ENCODE assay signal across 1 cellular context in genomic region chr19:12799723-12800343, GRCh38.
TF ChIP-seq lines count a peak whose summit lies in the region.

No MANE protein-coding gene starts in this region.

TF ChIP-seq in HepG2, 621 proteins besides CTCF, POLR2A, EP300 and RAD21:
- no peak for TF ChIP-seq DMTF1 (CRISPR knock-in tag; IDR thresholded peaks at IDR 0.05)
- TF ChIP-seq MIER3 (CRISPR knock-in tag; IDR thresholded peaks at IDR 0.05; ENCODE audit: borderline replicate concordance) = no peak
- no peak for TF ChIP-seq SAFB2 (CRISPR knock-in tag; IDR thresholded peaks at IDR 0.05; ENCODE audit: borderline replicate concordance, low read depth)
- no peak for TF ChIP-seq POLR2G (IDR thresholded peaks at IDR 0.05; ENCODE audit: low read depth, low read length)
- TF ChIP-seq ZBTB40 (IDR thresholded peaks at IDR 0.05) = no peak
- no peak for TF ChIP-seq ZBTB40 (CRISPR knock-in tag; IDR thresholded peaks at IDR 0.05)
- TF ChIP-seq PCBP2 (optimal IDR thresholded peaks at IDR 0.05; ENCODE audit: low read depth, low read length, poor library complexity, severe bottlenecking) = no peak
- no peak for TF ChIP-seq ZNF318 (CRISPR knock-in tag; IDR thresholded peaks at IDR 0.05)
- TF ChIP-seq TEAD3 (CRISPR knock-in tag; optimal IDR thresholded peaks at IDR 0.05; ENCODE audit: borderline replicate concordance) = no peak
- TF ChIP-seq NR2F6 (IDR thresholded peaks at IDR 0.05) = no peak
- no peak for TF ChIP-seq NR2F6 (CRISPR knock-in tag; IDR thresholded peaks at IDR 0.05)
- no peak for TF ChIP-seq ZNF577 (CRISPR knock-in tag; IDR thresholded peaks at IDR 0.05; ENCODE audit: borderline replicate concordance, low read depth)
- TF ChIP-seq CCAR2 (optimal IDR thresholded peaks at IDR 0.05; ENCODE audit: low read depth, low read length) = no peak
- TF ChIP-seq SP5 (CRISPR knock-in tag; IDR thresholded peaks at IDR 0.05; ENCODE audit: borderline replicate concordance, low read depth) = no peak
- TF ChIP-seq KDM4B (CRISPR knock-in tag; IDR thresholded peaks at IDR 0.05) = no peak
- no peak for TF ChIP-seq ZNF230 (CRISPR knock-in tag; IDR thresholded peaks at IDR 0.05)
- TF ChIP-seq HNF4G (IDR thresholded peaks at IDR 0.05; ENCODE audit: borderline replicate concordance, low read depth, low read length) = no peak
- TF ChIP-seq HNF4G (CRISPR knock-in tag; IDR thresholded peaks at IDR 0.05; ENCODE audit: borderline replicate concordance, low read depth) = no peak
- TF ChIP-seq MTF2 (CRISPR knock-in tag; IDR thresholded peaks at IDR 0.05; ENCODE audit: borderline replicate concordance) = no peak
- TF ChIP-seq ZNF3 (CRISPR knock-in tag; IDR thresholded peaks at IDR 0.05) = no peak
- no peak for TF ChIP-seq ATRX (CRISPR knock-in tag; IDR thresholded peaks at IDR 0.05; ENCODE audit: borderline replicate concordance)
- no peak for TF ChIP-seq CERS6 (CRISPR knock-in tag; IDR thresholded peaks at IDR 0.05)
- no peak for TF ChIP-seq SNAPC2 (CRISPR knock-in tag; IDR thresholded peaks at IDR 0.05)
